ENCODE assay signal across 18 cellular contexts in genomic region chr1:15923241-15923640, GRCh38. TPM values are rescaled to one million over a fixed set of nuclear protein-coding genes. Genes with fewer than 3 reads are reported as not detected.
A peak's percentile ranks its signal among the peaks of the same experiment; 100 is the strongest.
DNase-seq lines count a peak whose midpoint lies in the region; ATAC-seq and TF ChIP-seq lines count a peak whose summit lies in the region.
"Had no signal": no experiment of that assay in that cellular context is flagged by ENCODE, and none has a peak within 500 bp of the region (broad histone marks: within the 10 kb centered on the region; RNA-seq: fewer than 3 reads in every experiment).

No MANE protein-coding gene starts in this region.

- peak; percentile 25 for DNase-seq in AG20443 (ENCODE audit: low spot score)
- peak; percentile 27 for DNase-seq in LoVo (ENCODE audit: low spot score)
- no peak for DNase-seq in chondrocyte (ENCODE audit: low spot score)
- peak; percentile 57 for DNase-seq in kidney tubule cell (ENCODE audit: low spot score)
- no peak for DNase-seq in GM19240 (ENCODE audit: insufficient read length, low spot score)
- no peak for DNase-seq in esophagus muscularis mucosa (ENCODE audit: extremely low spot score)
- no peak for DNase-seq in heart left ventricle
- DNase-seq: Caco-2; NCI-H774; stimulated activated CD4-positive, alpha-beta T cell treated with anti-CD3 and anti-CD28 coated beads, Interleukin-4, amount 100 ng/mL, for 4 hours; T-helper 2 cell; tibial artery had no signal

- H3K36me3 Mint-ChIP-seq in chondrocyte (ENCODE audit: low read depth): peaks cover 21% of the 10 kb centered on the region

- no peaks in the 10 kb centered on the region for H3K27me3 Mint-ChIP-seq in chondrocyte (ENCODE audit: low read depth)
- H3K27me3 Mint-ChIP-seq: activated naive CD4-positive, alpha-beta T cell treated with anti-CD3 and anti-CD28 coated beads, Interleukin-2, amount 50 U/mL, for 24 hours; central memory CD8-positive, alpha-beta T cell had no signal

- no peak overlapping the region for H3K4me3 Mint-ChIP-seq in chondrocyte (ENCODE audit: unreplicated experiment)
- H3K4me3 Mint-ChIP-seq: activated naive CD4-positive, alpha-beta T cell treated with anti-CD3 and anti-CD28 coated beads, Interleukin-2, amount 50 U/mL, for 24 hours; central memory CD8-positive, alpha-beta T cell; neural crest cell had no signal

- H3K36me3 ChIP-seq in esophagus muscularis mucosa (peaks cover 29 to 97% (median 78%) of the 10 kb centered on the region in 4 donors), heart left ventricle (peaks cover 0 to 100% (median 98%) of the 10 kb centered on the region in 9 donors)

- ATAC-seq in HG02763 (IDR thresholded peaks at IDR 0.05; ENCODE audit: unreplicated experiment) (no peak), heart left ventricle (no peak)
- ATAC-seq: activated CD4-positive, CD25-positive, alpha-beta regulatory T cell treated with anti-CD3 and anti-CD28 coated beads, Interleukin-2, amount 50 U/mL, for 24 hours; Right ventricle myocardium inferior had no signal

- H3K27ac Mint-ChIP-seq in chondrocyte (ENCODE audit: unreplicated experiment): peak overlapping the region; percentile 76
- H3K27ac Mint-ChIP-seq: activated naive CD4-positive, alpha-beta T cell treated with anti-CD3 and anti-CD28 coated beads, Interleukin-2, amount 50 U/mL, for 24 hours had no signal

- TF ChIP-seq POLR2A in esophagus muscularis mucosa (IDR thresholded peaks at IDR 0.05; ENCODE audit: low read depth) (no peak), heart left ventricle (IDR thresholded peaks at IDR 0.05) (no peak)

- TF ChIP-seq CTCF in chondrocyte (IDR thresholded peaks at IDR 0.05) (no peak), esophagus muscularis mucosa (IDR thresholded peaks at IDR 0.05) (no peak), heart left ventricle (IDR thresholded peaks at IDR 0.05) (no peak)

- no peak for TF ChIP-seq EP300 in esophagus muscularis mucosa (IDR thresholded peaks at IDR 0.05)

- no peaks in the 10 kb centered on the region for H3K27me3 ChIP-seq in esophagus muscularis mucosa
- no peaks in the 10 kb centered on the region for H3K27me3 ChIP-seq in heart left ventricle
- H3K27me3 ChIP-seq: tibial artery had no signal

- H3K4me3 ChIP-seq in esophagus muscularis mucosa: no peak overlapping the region
- H3K4me3 ChIP-seq in heart left ventricle: no peak overlapping the region
- H3K4me3 ChIP-seq: tibial artery had no signal

- H3K9me3 ChIP-seq in esophagus muscularis mucosa (no peaks in the 10 kb centered on the region), heart left ventricle (no peaks in the 10 kb centered on the region)
- H3K9me3 ChIP-seq: Caco-2, tibial artery had no signal

- intact Hi-C loops in esophagus muscularis mucosa (cut with DNase I): no loop called here
- intact Hi-C loops in heart left ventricle (cut with DNase I): no loop called here

- H3K4me1 ChIP-seq in esophagus muscularis mucosa (no peaks in the 10 kb centered on the region), heart left ventricle (no peaks in the 10 kb centered on the region)

- H3K27ac ChIP-seq in esophagus muscularis mucosa (replicated peaks in 1 of 4) (no peak overlapping the region), heart left ventricle (no peak overlapping the region)
- H3K27ac ChIP-seq: tibial artery had no signal

- 81% methylated on average over 2 of the region's 2 CpGs for WGBS in esophagus muscularis mucosa
- 75 to 85% (median 81%) methylated on average over 2 of the region's 2 CpGs for WGBS in heart left ventricle, 4 donors

- H3K4me1 Mint-ChIP-seq in chondrocyte (ENCODE audit: low read depth): peaks cover 53% of the 10 kb centered on the region
- H3K4me1 Mint-ChIP-seq: neural crest cell had no signal

- H3K9me3 Mint-ChIP-seq in chondrocyte (ENCODE audit: low read depth): no peaks in the 10 kb centered on the region
- H3K9me3 Mint-ChIP-seq: activated naive CD4-positive, alpha-beta T cell treated with anti-CD3 and anti-CD28 coated beads, Interleukin-2, amount 50 U/mL, for 24 hours; central memory CD8-positive, alpha-beta T cell; neural crest cell had no signal

RNA-seq across cellular contexts. Expression of gene ZBTB17, which starts 52.7 kb away (rescaled TPM):
- total RNA-seq in chondrocyte (23.9 to 30.8 TPM (median 27.2 TPM) in 3 replicates), esophagus muscularis mucosa (10 to 100 TPM; 29.5 to 40.8 (median 34.6) TPM), heart left ventricle (10 to 100 TPM; 14.5 to 29.2 (median 20.7) TPM)
- 10 to 100 TPM; 26.5 to 28.2 TPM for polyA plus RNA-seq in heart left ventricle

Comparison
In these comparisons a context has a peak if more than half of its experiments do, and no peak if none do; other contexts are left out.
1. DNase-seq: peak in AG20443 (single experiment), LoVo (single experiment) and kidney tubule cell (single experiment); none in chondrocyte (single experiment), GM19240 (single experiment), esophagus muscularis mucosa (single experiment) and heart left ventricle (0 of 5).